1 cellular context compared by ENCODE assay signal in the genomic region with DNA sequence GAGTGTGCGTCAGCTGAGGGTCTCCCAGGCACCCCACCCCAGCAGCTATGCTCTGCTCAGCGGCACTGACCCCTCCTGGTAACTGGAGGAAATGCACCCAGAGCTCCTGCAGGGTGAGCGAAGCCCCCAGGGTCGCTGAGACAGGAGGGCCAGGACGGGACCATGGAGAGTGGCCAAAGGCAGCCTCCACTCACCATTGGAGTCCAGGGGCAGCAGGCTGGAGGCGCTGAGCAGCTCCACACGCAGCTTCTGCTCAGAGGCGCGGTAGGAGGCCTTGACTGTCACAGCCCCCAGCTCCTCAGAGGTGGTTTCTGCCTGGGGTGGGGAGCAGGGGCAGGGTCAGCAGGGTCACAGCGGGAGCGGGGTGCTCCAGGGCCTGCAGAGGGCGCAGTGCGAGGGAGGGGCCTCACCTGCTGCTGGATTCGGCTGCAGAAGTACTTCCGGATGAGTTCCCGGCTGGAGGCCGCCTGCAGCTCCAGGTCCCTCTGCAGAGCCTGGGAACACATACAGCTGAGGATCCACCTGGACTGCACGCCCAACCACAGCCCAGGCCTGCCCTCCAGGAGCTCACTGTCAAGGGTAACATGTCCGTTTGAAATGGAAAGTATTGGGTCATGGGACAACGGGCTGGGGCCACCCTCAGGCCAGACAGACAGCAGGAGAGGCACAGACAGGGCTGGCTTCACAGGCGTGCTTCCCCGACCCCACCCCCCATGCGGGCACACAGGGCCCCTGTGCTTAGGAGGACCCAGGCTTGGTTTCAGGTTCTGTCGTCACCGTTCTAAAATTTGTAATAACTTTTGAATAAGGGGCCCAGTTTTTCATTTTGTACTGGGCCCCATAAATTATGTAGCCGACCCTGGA.
TF ChIP-seq lines count a peak whose summit lies in the region.

No MANE protein-coding gene starts in this region.

TF ChIP-seq in WTC11, 78 proteins besides CTCF, POLR2A, EP300 and RAD21 (continued from another document):
- TF ChIP-seq TP53 (CRISPR knock-in tag; IDR thresholded peaks at IDR 0.05) (no peak), HMGXB4 (CRISPR knock-in tag; IDR thresholded peaks at IDR 0.05) (peak; percentile 46; the same call in 1 of the 2 replicates), ZNF317 (CRISPR knock-in tag; IDR thresholded peaks at IDR 0.05; ENCODE audit: borderline replicate concordance, low read depth) (no peak)
- TF ChIP-seq, protein P1, sequence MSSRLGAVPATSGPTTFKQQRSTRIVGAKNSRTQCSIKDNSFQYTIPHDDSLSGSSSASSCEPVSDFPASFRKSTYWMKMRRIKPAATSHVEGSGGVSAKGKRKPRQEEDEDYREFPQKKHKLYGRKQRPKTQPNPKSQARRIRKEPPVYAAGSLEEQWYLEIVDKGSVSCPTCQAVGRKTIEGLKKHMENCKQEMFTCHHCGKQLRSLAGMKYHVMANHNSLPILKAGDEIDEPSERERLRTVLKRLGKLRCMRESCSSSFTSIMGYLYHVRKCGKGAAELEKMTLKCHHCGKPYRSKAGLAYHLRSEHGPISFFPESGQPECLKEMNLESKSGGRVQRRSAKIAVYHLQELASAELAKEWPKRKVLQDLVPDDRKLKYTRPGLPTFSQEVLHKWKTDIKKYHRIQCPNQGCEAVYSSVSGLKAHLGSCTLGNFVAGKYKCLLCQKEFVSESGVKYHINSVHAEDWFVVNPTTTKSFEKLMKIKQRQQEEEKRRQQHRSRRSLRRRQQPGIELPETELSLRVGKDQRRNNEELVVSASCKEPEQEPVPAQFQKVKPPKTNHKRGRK (CRISPR knock-in tag; IDR thresholded peaks at IDR 0.05; ENCODE audit: borderline replicate concordance), result no peak
- TF ChIP-seq, protein P2, sequence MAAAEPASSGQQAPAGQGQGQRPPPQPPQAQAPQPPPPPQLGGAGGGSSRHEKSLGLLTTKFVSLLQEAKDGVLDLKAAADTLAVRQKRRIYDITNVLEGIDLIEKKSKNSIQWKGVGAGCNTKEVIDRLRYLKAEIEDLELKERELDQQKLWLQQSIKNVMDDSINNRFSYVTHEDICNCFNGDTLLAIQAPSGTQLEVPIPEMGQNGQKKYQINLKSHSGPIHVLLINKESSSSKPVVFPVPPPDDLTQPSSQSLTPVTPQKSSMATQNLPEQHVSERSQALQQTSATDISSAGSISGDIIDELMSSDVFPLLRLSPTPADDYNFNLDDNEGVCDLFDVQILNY (CRISPR knock-in tag; IDR thresholded peaks at IDR 0.05), result no peak
